Comparison of ENCODE assay signal across 2 cellular contexts in genomic region chr10:94213980-94214379, GRCh38.
TF ChIP-seq lines count a peak whose summit lies in the region.

No MANE protein-coding gene starts in this region.

TF ChIP-seq in WTC11, 78 proteins besides CTCF, POLR2A, EP300 and RAD21 (continued from another document and continues in another):
- TF ChIP-seq, protein P1, sequence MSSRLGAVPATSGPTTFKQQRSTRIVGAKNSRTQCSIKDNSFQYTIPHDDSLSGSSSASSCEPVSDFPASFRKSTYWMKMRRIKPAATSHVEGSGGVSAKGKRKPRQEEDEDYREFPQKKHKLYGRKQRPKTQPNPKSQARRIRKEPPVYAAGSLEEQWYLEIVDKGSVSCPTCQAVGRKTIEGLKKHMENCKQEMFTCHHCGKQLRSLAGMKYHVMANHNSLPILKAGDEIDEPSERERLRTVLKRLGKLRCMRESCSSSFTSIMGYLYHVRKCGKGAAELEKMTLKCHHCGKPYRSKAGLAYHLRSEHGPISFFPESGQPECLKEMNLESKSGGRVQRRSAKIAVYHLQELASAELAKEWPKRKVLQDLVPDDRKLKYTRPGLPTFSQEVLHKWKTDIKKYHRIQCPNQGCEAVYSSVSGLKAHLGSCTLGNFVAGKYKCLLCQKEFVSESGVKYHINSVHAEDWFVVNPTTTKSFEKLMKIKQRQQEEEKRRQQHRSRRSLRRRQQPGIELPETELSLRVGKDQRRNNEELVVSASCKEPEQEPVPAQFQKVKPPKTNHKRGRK (CRISPR knock-in tag; IDR thresholded peaks at IDR 0.05; ENCODE audit: borderline replicate concordance) = no peak
- no peak for TF ChIP-seq ATF1 (CRISPR knock-in tag; IDR thresholded peaks at IDR 0.05)
- TF ChIP-seq GABPB1 (CRISPR knock-in tag; IDR thresholded peaks at IDR 0.05) = no peak
- no peak for TF ChIP-seq ZBTB43 (CRISPR knock-in tag; IDR thresholded peaks at IDR 0.05)
- TF ChIP-seq ATF2 (CRISPR knock-in tag; IDR thresholded peaks at IDR 0.05; ENCODE audit: borderline replicate concordance, low read depth) = no peak
- TF ChIP-seq JUN (CRISPR knock-in tag; IDR thresholded peaks at IDR 0.05) = no peak
- TF ChIP-seq CBFB (CRISPR knock-in tag; IDR thresholded peaks at IDR 0.05; ENCODE audit: low read depth) = no peak
- TF ChIP-seq ERG (CRISPR knock-in tag; IDR thresholded peaks at IDR 0.05) = no peak
- TF ChIP-seq E2F4 (CRISPR knock-in tag; IDR thresholded peaks at IDR 0.05; ENCODE audit: borderline replicate concordance, low read depth) = no peak
- no peak for TF ChIP-seq ZNF121 (CRISPR knock-in tag; IDR thresholded peaks at IDR 0.05)
- TF ChIP-seq, protein P2, sequence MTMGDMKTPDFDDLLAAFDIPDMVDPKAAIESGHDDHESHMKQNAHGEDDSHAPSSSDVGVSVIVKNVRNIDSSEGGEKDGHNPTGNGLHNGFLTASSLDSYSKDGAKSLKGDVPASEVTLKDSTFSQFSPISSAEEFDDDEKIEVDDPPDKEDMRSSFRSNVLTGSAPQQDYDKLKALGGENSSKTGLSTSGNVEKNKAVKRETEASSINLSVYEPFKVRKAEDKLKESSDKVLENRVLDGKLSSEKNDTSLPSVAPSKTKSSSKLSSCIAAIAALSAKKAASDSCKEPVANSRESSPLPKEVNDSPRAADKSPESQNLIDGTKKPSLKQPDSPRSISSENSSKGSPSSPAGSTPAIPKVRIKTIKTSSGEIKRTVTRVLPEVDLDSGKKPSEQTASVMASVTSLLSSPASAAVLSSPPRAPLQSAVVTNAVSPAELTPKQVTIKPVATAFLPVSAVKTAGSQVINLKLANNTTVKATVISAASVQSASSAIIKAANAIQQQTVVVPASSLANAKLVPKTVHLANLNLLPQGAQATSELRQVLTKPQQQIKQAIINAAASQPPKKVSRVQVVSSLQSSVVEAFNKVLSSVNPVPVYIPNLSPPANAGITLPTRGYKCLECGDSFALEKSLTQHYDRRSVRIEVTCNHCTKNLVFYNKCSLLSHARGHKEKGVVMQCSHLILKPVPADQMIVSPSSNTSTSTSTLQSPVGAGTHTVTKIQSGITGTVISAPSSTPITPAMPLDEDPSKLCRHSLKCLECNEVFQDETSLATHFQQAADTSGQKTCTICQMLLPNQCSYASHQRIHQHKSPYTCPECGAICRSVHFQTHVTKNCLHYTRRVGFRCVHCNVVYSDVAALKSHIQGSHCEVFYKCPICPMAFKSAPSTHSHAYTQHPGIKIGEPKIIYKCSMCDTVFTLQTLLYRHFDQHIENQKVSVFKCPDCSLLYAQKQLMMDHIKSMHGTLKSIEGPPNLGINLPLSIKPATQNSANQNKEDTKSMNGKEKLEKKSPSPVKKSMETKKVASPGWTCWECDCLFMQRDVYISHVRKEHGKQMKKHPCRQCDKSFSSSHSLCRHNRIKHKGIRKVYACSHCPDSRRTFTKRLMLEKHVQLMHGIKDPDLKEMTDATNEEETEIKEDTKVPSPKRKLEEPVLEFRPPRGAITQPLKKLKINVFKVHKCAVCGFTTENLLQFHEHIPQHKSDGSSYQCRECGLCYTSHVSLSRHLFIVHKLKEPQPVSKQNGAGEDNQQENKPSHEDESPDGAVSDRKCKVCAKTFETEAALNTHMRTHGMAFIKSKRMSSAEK (CRISPR knock-in tag; IDR thresholded peaks at IDR 0.05; ENCODE audit: borderline replicate concordance) = no peak
- TF ChIP-seq OVOL2 (CRISPR knock-in tag; IDR thresholded peaks at IDR 0.05; ENCODE audit: borderline replicate concordance) = no peak
- no peak for TF ChIP-seq ZNF423 (CRISPR knock-in tag; IDR thresholded peaks at IDR 0.05)
- TF ChIP-seq ZMAT4 (CRISPR knock-in tag; IDR thresholded peaks at IDR 0.05) = no peak

TF ChIP-seq in H1, 55 proteins besides CTCF, POLR2A, EP300 and RAD21 (continued from another document):
- no peak for TF ChIP-seq EGR1 (IDR thresholded peaks at IDR 0.05; ENCODE audit: borderline replicate concordance, low read depth, low read length)
- TF ChIP-seq RNF2 (IDR thresholded peaks at IDR 0.05; ENCODE audit: borderline replicate concordance, low read depth, low read length, missing control alignments, poor library complexity, severe bottlenecking) = no peak
- no peak for TF ChIP-seq E2F6 (IDR thresholded peaks at IDR 0.05)
- no peak for TF ChIP-seq BACH1 (IDR thresholded peaks at IDR 0.05; ENCODE audit: low read length)
- no peak for TF ChIP-seq SIRT6 (IDR thresholded peaks at IDR 0.05; ENCODE audit: low read length)
- no peak for TF ChIP-seq JUN (IDR thresholded peaks at IDR 0.05; ENCODE audit: low read depth, low read length)
- no peak for TF ChIP-seq KDM1A (IDR thresholded peaks at IDR 0.05; ENCODE audit: borderline replicate concordance, low read length)
- TF ChIP-seq TEAD4 (IDR thresholded peaks at IDR 0.05; ENCODE audit: low read depth, low read length) = no peak
- no peak for TF ChIP-seq HDAC6 (IDR thresholded peaks at IDR 0.05; ENCODE audit: low read depth, low read length)
- no peak for TF ChIP-seq NANOG (IDR thresholded peaks at IDR 0.05; ENCODE audit: insufficient read depth, low read depth, low read length, poor library complexity, severe bottlenecking)
- TF ChIP-seq MAFK (IDR thresholded peaks at IDR 0.05; ENCODE audit: low read depth, low read length) = no peak
- TF ChIP-seq KDM5A (IDR thresholded peaks at IDR 0.05; ENCODE audit: low read length) = no peak
- no peak for TF ChIP-seq SUZ12 (IDR thresholded peaks at IDR 0.05; ENCODE audit: low read length)
- TF ChIP-seq ZNF274 (IDR thresholded peaks at IDR 0.05; ENCODE audit: borderline replicate concordance, extremely low read depth, low read length) = no peak
- no peak for TF ChIP-seq CEBPB (IDR thresholded peaks at IDR 0.05; ENCODE audit: low read depth, low read length)
